Comparison of ENCODE assay signal across 23 cellular contexts in genomic region chr5:109917154-109917546, GRCh38.
DNase-seq lines count a peak whose midpoint lies in the region; ATAC-seq and TF ChIP-seq lines count a peak whose summit lies in the region.
"Had no signal": no experiment of that assay in that cellular context is flagged by ENCODE, and none has a peak within 500 bp of the region (broad histone marks: within the 10 kb centered on the region; RNA-seq: fewer than 3 reads in every experiment).

No MANE protein-coding gene starts in this region.

- H3K36me3 Mint-ChIP-seq in T-helper 17 cell (ENCODE audit: low read depth) (no peaks in the 10 kb centered on the region), neural progenitor cell (no peaks in the 10 kb centered on the region)
- H3K36me3 Mint-ChIP-seq: CD4-positive, CD25-positive, alpha-beta regulatory T cell had no signal

- H2AFZ ChIP-seq in KMS-11 (ENCODE audit: low read depth), result peak overlapping the region; percentile 69
- peak overlapping the region; percentile 3 for H2AFZ ChIP-seq in neural progenitor cell (replicated peaks)

- H3K9me3 ChIP-seq in T-helper 17 cell (ENCODE audit: control insufficient read depth, low read length, poor library complexity, severe bottlenecking) (no peaks in the 10 kb centered on the region), neural progenitor cell (ENCODE audit: low read depth) (no peaks in the 10 kb centered on the region)
- H3K9me3 ChIP-seq: BLaER1, Caco-2, Peyer's patch had no signal

- H3K9ac ChIP-seq in KMS-11, result peak overlapping the region; percentile 37
- H3K9ac ChIP-seq in neural progenitor cell, result no peak overlapping the region
- H3K9ac ChIP-seq: BLaER1 had no signal

- H3K4me2 ChIP-seq in KMS-11 (peak overlapping the region; percentile 97), neural progenitor cell (no peak overlapping the region)
- H3K4me2 ChIP-seq: BLaER1 had no signal

- H3K27ac Mint-ChIP-seq in T-helper 17 cell (peak overlapping the region; percentile 14), neural progenitor cell (no peak overlapping the region)

- no peaks in the 10 kb centered on the region for H3K9me3 Mint-ChIP-seq in neural progenitor cell

- H4K20me1 ChIP-seq in KMS-11 (ENCODE audit: insufficient read depth) (no peaks in the 10 kb centered on the region), neural progenitor cell (ENCODE audit: low read depth) (no peaks in the 10 kb centered on the region)
- H4K20me1 ChIP-seq: BLaER1 had no signal

- no peak overlapping the region for H3K4me3 Mint-ChIP-seq in T-helper 17 cell
- H3K4me3 Mint-ChIP-seq in neural progenitor cell, result no peak overlapping the region
- H3K4me3 Mint-ChIP-seq: CD4-positive, CD25-positive, alpha-beta regulatory T cell had no signal

- no peak overlapping the region for H3K4me3 ChIP-seq in KMS-11 (IDR thresholded peaks at IDR 0.05; ENCODE audit: insufficient read depth, low read depth, low read length)
- H3K4me3 ChIP-seq in neural progenitor cell, result no peak overlapping the region
- H3K4me3 ChIP-seq: BLaER1, GM12878, Peyer's patch had no signal

- peaks cover 12% of the 10 kb centered on the region for H3F3A ChIP-seq in neural progenitor cell (ENCODE audit: low read depth)

- peaks cover 94% of the 10 kb centered on the region for H3K4me1 ChIP-seq in KMS-11 (ENCODE audit: low read depth, poor library complexity, severe bottlenecking)
- H3K4me1 ChIP-seq in neural progenitor cell, result peaks cover 10% of the 10 kb centered on the region
- H3K4me1 ChIP-seq: BLaER1, Peyer's patch had no signal

- TF ChIP-seq CTCF in KMS-11 (conservative IDR thresholded peaks at IDR 0.05; ENCODE audit: low read depth, low read length), result no peak
- no peak for TF ChIP-seq CTCF in neural progenitor cell (IDR thresholded peaks at IDR 0.05)

- no peaks in the 10 kb centered on the region for H3K36me3 ChIP-seq in KMS-11 (ENCODE audit: insufficient read depth)
- H3K36me3 ChIP-seq in neural progenitor cell, result no peaks in the 10 kb centered on the region
- H3K36me3 ChIP-seq: BLaER1, Peyer's patch had no signal

- peak overlapping the region; percentile 85 for H3K27ac ChIP-seq in KMS-11
- peak overlapping the region; percentile 54 for H3K27ac ChIP-seq in neural progenitor cell
- H3K27ac ChIP-seq: BLaER1, Peyer's patch had no signal

- H3K79me2 ChIP-seq in KMS-11 (ENCODE audit: insufficient read depth, low read depth) (peaks cover 6% of the 10 kb centered on the region), neural progenitor cell (ENCODE audit: low read depth) (no peaks in the 10 kb centered on the region)

- H3K27me3 ChIP-seq in KMS-11 (ENCODE audit: insufficient read depth, low read depth), result no peaks in the 10 kb centered on the region
- no peaks in the 10 kb centered on the region for H3K27me3 ChIP-seq in neural progenitor cell
- H3K27me3 ChIP-seq: BLaER1, Peyer's patch had no signal

- no peak for ATAC-seq in T-helper 17 cell
- no peak for ATAC-seq in GM21529 (IDR thresholded peaks at IDR 0.05; ENCODE audit: unreplicated experiment)
- ATAC-seq: GM12878 had no signal

- H3K27me3 Mint-ChIP-seq in T-helper 17 cell (no peaks in the 10 kb centered on the region), neural progenitor cell (ENCODE audit: insufficient read depth, low read depth) (peaks cover 5% of the 10 kb centered on the region)
- H3K27me3 Mint-ChIP-seq: CD4-positive, CD25-positive, alpha-beta regulatory T cell had no signal

- DNase-seq in NCI-H82 treated with DMSO at 0.1 percent for 48 hours (lab: John Stamatoyannopoulos, UW; ENCODE audit: unreplicated experiment) (peak; percentile 91), T-helper 17 cell (no peak), neural progenitor cell (ENCODE audit: low spot score) (peak; percentile 19), COLO668 (lab: John Stamatoyannopoulos, UW; ENCODE audit: unreplicated experiment) (no peak), NCI-H345 (lab: John Stamatoyannopoulos, UW) (no peak)
- DNase-seq: Caco-2; CD4-positive, CD25-positive, alpha-beta regulatory T cell; DMS 273 treated with DMSO at 0.1 percent for 48 hours; DMS79; EL; GDM1; HCEC 1CT; KG1; NCI-H1048; NCI-H1694; NCI-H2081; NCI-H526; OCI-M1; Peyer's patch had no signal

- H3K4me1 Mint-ChIP-seq in T-helper 17 cell, result peaks cover 16% of the 10 kb centered on the region
- H3K4me1 Mint-ChIP-seq in neural progenitor cell, result peaks cover 3% of the 10 kb centered on the region

Comparison
In these comparisons a context has a peak if more than half of its experiments do, and no peak if none do; other contexts are left out.
1. DNase-seq: peak in NCI-H82 treated with DMSO at 0.1 percent for 48 hours (single experiment) and neural progenitor cell (single experiment); none in T-helper 17 cell (0 of 3), COLO668 (single experiment) and NCI-H345 (single experiment).